Comparison of ENCODE assay signal across 25 cellular contexts in genomic region chr1:182002570-182002969, GRCh38. TPM values are rescaled to one million over a fixed set of nuclear protein-coding genes. Genes with fewer than 3 reads are reported as not detected.
DNase-seq lines count a peak whose midpoint lies in the region; ATAC-seq, FAIRE-seq and TF ChIP-seq lines count a peak whose summit lies in the region.
"Had no signal": no experiment of that assay in that cellular context is flagged by ENCODE, and none has a peak within 500 bp of the region (broad histone marks: within the 10 kb centered on the region; RNA-seq: fewer than 3 reads in every experiment).

No MANE protein-coding gene starts in this region.

- ATAC-seq in activated naive CD8-positive, alpha-beta T cell treated with anti-CD3 and anti-CD28 coated beads, Interleukin-2, amount 10 ng/mL, durations not matched to agents 7 days and 5 days (ENCODE audit: low read depth): no peak
- ATAC-seq in WTC11: peak; percentile 38; the same call in 1 of the 2 replicates
- no peak for ATAC-seq in upper lobe of right lung
- ATAC-seq in GM21717 (IDR thresholded peaks at IDR 0.05; ENCODE audit: unreplicated experiment): no peak
- ATAC-seq: PC-3 had no signal

- H2BK20ac ChIP-seq in H1 (ENCODE audit: low read length): no peak overlapping the region

- H3K36me3 ChIP-seq in H1 (ENCODE audit: control insufficient read depth in 2 of 4, insufficient read depth in 4 of 4, low read length in 3 of 4) (no peaks in the 10 kb centered on the region), spleen (no peaks in the 10 kb centered on the region), upper lobe of right lung (no peaks in the 10 kb centered on the region)
- H3K36me3 ChIP-seq: BE2C, MG63 had no signal

- H3K27ac ChIP-seq in H1 (ENCODE audit: low read depth, low read length): no peak overlapping the region
- H3K27ac ChIP-seq in temporal lobe (ENCODE audit: low read depth, low read length): peak overlapping the region; percentile 78
- no peak overlapping the region for H3K27ac ChIP-seq in spleen
- no peak overlapping the region for H3K27ac ChIP-seq in upper lobe of right lung

- TF ChIP-seq POLR2A in H1 (IDR thresholded peaks at IDR 0.05; ENCODE audit: control extremely low read depth in 1 of 2, low read depth in 2 of 2, low read length in 2 of 2) (no peak), spleen (IDR thresholded peaks at IDR 0.05) (no peak)

- H3K18ac ChIP-seq in H1 (ENCODE audit: extremely low read depth, low read length): no peak overlapping the region

- no peak for FAIRE-seq in H1 (lab: Jason Lieb, UNC)
- FAIRE-seq: GM19239 had no signal

- H2BK12ac ChIP-seq in H1 (ENCODE audit: low read depth, low read length): no peak overlapping the region

- H3K56ac ChIP-seq in H1 (replicated peaks; ENCODE audit: insufficient read length, low read depth, low read length): no peak overlapping the region

- no peak for DNase-seq in activated naive CD8-positive, alpha-beta T cell treated with anti-CD3 and anti-CD28 coated beads, Interleukin-2, amount 10 ng/mL, durations not matched to agents 7 days and 5 days
- DNase-seq in activated naive CD8-positive, alpha-beta T cell treated with anti-CD3 and anti-CD28 coated beads for 36 hours: no peak
- DNase-seq in WTC11 (ENCODE audit: low spot score): no peak
- DNase-seq in H1 (ENCODE audit: low read depth in 1 of 2, low spot score in 2 of 2): no peak
- DNase-seq in spleen: no peak
- DNase-seq in upper lobe of right lung: no peak
- DNase-seq: 8988T; ACHN; BE2C; CD4-positive, CD25-positive, alpha-beta regulatory T cell; DMS153; H7; KG1; MG63; NCI-H1105 treated with DMSO at 0.1 percent for 48 hours; NCI-H2029; NCI-H446; NCI-H524 treated with DMSO at 0.1 percent for 48 hours; NCI-H774; NK-92 treated with Interleukin-12 subunit alpha and Interleukin-12 subunit beta, amount 100 ng/mL, for 24 hours; PC-3; SHP77 had no signal

- 83% methylated on average over 10 of the region's 10 CpGs; no CpG with 5 or more reads in 1 of the 2 experiments for WGBS in H1 (ENCODE audit: extremely low coverage in 1 of 2, insufficient coverage in 1 of 2, insufficient read length in 1 of 2, insufficient replicate concordance in 2 of 2, low coverage in 1 of 2, low lambda C conversion rate in 2 of 2, missing lambda C conversion rate in 1 of 2), 2 experiments
- WGBS in spleen, 5 donors: 67 to 73% (median 69%) methylated on average over 10 of the region's 10 CpGs

- peaks cover 2% of the 10 kb centered on the region for H3K27me3 Mint-ChIP-seq in activated naive CD8-positive, alpha-beta T cell treated with anti-CD3 and anti-CD28 coated beads, Interleukin-2, amount 10 ng/mL, durations not matched to agents 7 days and 5 days
- peaks cover 8% of the 10 kb centered on the region for H3K27me3 Mint-ChIP-seq in activated naive CD8-positive, alpha-beta T cell treated with anti-CD3 and anti-CD28 coated beads for 36 hours
- H3K27me3 Mint-ChIP-seq in WTC11 (ENCODE audit: low read depth): no peaks in the 10 kb centered on the region; the same call in 1 of the 2 replicates

- H3K9ac ChIP-seq in H1 (replicated peaks in 1 of 4; ENCODE audit: extremely low read depth in 1 of 4, low read depth in 3 of 4, low read length in 3 of 4): no peak overlapping the region

- no peak overlapping the region for H2BK5ac ChIP-seq in H1 (ENCODE audit: low read depth, low read length)

- no peak overlapping the region for H3K23ac ChIP-seq in H1 (ENCODE audit: insufficient read length)

- H3K79me1 ChIP-seq in H1 (ENCODE audit: low read depth, low read length): no peaks in the 10 kb centered on the region

- H2AK5ac ChIP-seq in H1 (ENCODE audit: low read depth, low read length): no peak overlapping the region

- H3K4me3 ChIP-seq in H1 (ENCODE audit: extremely low read depth in 1 of 4, insufficient read depth in 2 of 4, low read depth in 3 of 4, low read length in 4 of 4): no peak overlapping the region
- no peak overlapping the region for H3K4me3 ChIP-seq in spleen
- no peak overlapping the region for H3K4me3 ChIP-seq in upper lobe of right lung
- H3K4me3 ChIP-seq: MG63 had no signal

- TF ChIP-seq EP300 in H1 (IDR thresholded peaks at IDR 0.05; ENCODE audit: borderline replicate concordance in 1 of 2, low read depth in 2 of 2, low read length in 2 of 2): no peak

- H3K27ac Mint-ChIP-seq in activated naive CD8-positive, alpha-beta T cell treated with anti-CD3 and anti-CD28 coated beads, Interleukin-2, amount 10 ng/mL, durations not matched to agents 7 days and 5 days: peak overlapping the region; percentile 15
- no peak overlapping the region for H3K27ac Mint-ChIP-seq in activated naive CD8-positive, alpha-beta T cell treated with anti-CD3 and anti-CD28 coated beads for 36 hours
- no peak overlapping the region for H3K27ac Mint-ChIP-seq in WTC11
- H3K27ac Mint-ChIP-seq: CD4-positive, CD25-positive, alpha-beta regulatory T cell had no signal

- H3K27me3 ChIP-seq in H1 (replicated peaks in 1 of 4; ENCODE audit: control insufficient read depth in 3 of 4, extremely low read depth in 1 of 4, insufficient read depth in 3 of 4, low read length in 3 of 4) (no peaks in the 10 kb centered on the region), spleen (replicated peaks in 1 of 7) (peaks cover 0 to 6% (median 0%) of the 10 kb centered on the region in 7 donors), upper lobe of right lung (no peaks in the 10 kb centered on the region)
- H3K27me3 ChIP-seq: BE2C, MG63 had no signal

- H3K36me3 Mint-ChIP-seq in activated naive CD8-positive, alpha-beta T cell treated with anti-CD3 and anti-CD28 coated beads, Interleukin-2, amount 10 ng/mL, durations not matched to agents 7 days and 5 days: no peaks in the 10 kb centered on the region
- no peaks in the 10 kb centered on the region for H3K36me3 Mint-ChIP-seq in activated naive CD8-positive, alpha-beta T cell treated with anti-CD3 and anti-CD28 coated beads for 36 hours
- H3K36me3 Mint-ChIP-seq in WTC11: peaks cover 15% of the 10 kb centered on the region

- H4K5ac ChIP-seq in H1 (ENCODE audit: insufficient read length, low read depth, low read length): no peak overlapping the region

- H3K23me2 ChIP-seq in H1 (ENCODE audit: low read depth, low read length): no peaks in the 10 kb centered on the region

- no peak overlapping the region for H3K4me2 ChIP-seq in H1 (ENCODE audit: insufficient read depth in 1 of 2, low read depth in 2 of 2, low read length in 2 of 2)

- H2BK120ac ChIP-seq in H1 (replicated peaks; ENCODE audit: low read depth, low read length): no peak overlapping the region

- H3K79me2 ChIP-seq in H1 (ENCODE audit: control insufficient read depth in 1 of 2, insufficient read depth in 2 of 2, low read length in 2 of 2): no peaks in the 10 kb centered on the region

- H2AFZ ChIP-seq in H1 (ENCODE audit: low read length): no peak overlapping the region; the same call in 1 of the 2 replicates

- POLR2A ChIA-PET in activated naive CD8-positive, alpha-beta T cell treated with anti-CD3 and anti-CD28 coated beads, Interleukin-2, amount 10 ng/mL, durations not matched to agents 7 days and 5 days (lab: Charles Lee): no interaction called here
- POLR2A ChIA-PET in WTC11 (lab: Charles Lee): no interaction called here
- POLR2A ChIA-PET in H1 (lab: Charles Lee; ENCODE audit: partially characterized antibody): no interaction called here

- TF ChIP-seq RAD21 in H1 (IDR thresholded peaks at IDR 0.05 in 1 of 2, conservative IDR thresholded peaks at IDR 0.05 in 1 of 2; ENCODE audit: low read depth in 2 of 2, low read length in 2 of 2): no peak

- H3K4ac ChIP-seq in H1 (replicated peaks; ENCODE audit: insufficient read length, low read depth, low read length): no peak overlapping the region

- H4K8ac ChIP-seq in H1 (ENCODE audit: extremely low read depth, insufficient read depth, low read length): no peak overlapping the region

- H3K14ac ChIP-seq in H1 (ENCODE audit: insufficient read length): no peak overlapping the region

- H4K20me1 ChIP-seq in H1 (replicated peaks in 1 of 2; ENCODE audit: control insufficient read depth in 1 of 2, insufficient read depth in 2 of 2, low read length in 2 of 2): no peaks in the 10 kb centered on the region

- CTCF ChIA-PET in WTC11 (lab: Charles Lee): interaction anchor here (2.9 kb wide), 1 partner anchor 52 kb away, joined by 13 read pairs; no protein-coding TSS in a partner anchor
- CTCF ChIA-PET in H1 (lab: Charles Lee; ENCODE audit: partially characterized antibody): interaction anchor here (0.7 to 5.5 kb wide), 6 partner anchors 11 to 112 kb away, joined by 3 to 38 read pairs (median 6); no protein-coding TSS in a partner anchor

- H3K9me3 ChIP-seq in H1 (ENCODE audit: insufficient read depth in 2 of 2, low read depth in 1 of 2, low read length in 1 of 2) (0 out of 4 replicates have a peak, but pooled peaks cover 0 to 3% of the 10 kb centered on the region in 2 experiments), spleen (peaks cover 0 to 30% (median 13%) of the 10 kb centered on the region in 8 donors), upper lobe of right lung (no peaks in the 10 kb centered on the region)
- H3K9me3 ChIP-seq: BE2C, MG63 had no signal

- peaks cover 6% of the 10 kb centered on the region for H3K9me3 Mint-ChIP-seq in activated naive CD8-positive, alpha-beta T cell treated with anti-CD3 and anti-CD28 coated beads, Interleukin-2, amount 10 ng/mL, durations not matched to agents 7 days and 5 days
- H3K9me3 Mint-ChIP-seq in activated naive CD8-positive, alpha-beta T cell treated with anti-CD3 and anti-CD28 coated beads for 36 hours: peaks cover 8% of the 10 kb centered on the region
- peaks cover 23% of the 10 kb centered on the region for H3K9me3 Mint-ChIP-seq in WTC11

- H3K4me1 ChIP-seq in H1 (replicated peaks in 1 of 4; ENCODE audit: control insufficient read depth in 3 of 4, insufficient read depth in 4 of 4, low read length in 3 of 4) (peaks cover 0 to 4% (median 2%) of the 10 kb centered on the region in 4 experiments; a peak in 3 of 7 replicates), spleen (no peaks in the 10 kb centered on the region), upper lobe of right lung (no peaks in the 10 kb centered on the region)
- H3K4me1 ChIP-seq: BE2C had no signal

- intact Hi-C loops in spleen (cut with DNase I; ENCODE audit: low total_unique reads): no loop called here
- intact Hi-C loops in upper lobe of right lung (cut with DNase I): no loop called here

- H2BK15ac ChIP-seq in H1 (ENCODE audit: low read length): peak overlapping the region; percentile 5; the same call in 1 of the 2 replicates

- H4K91ac ChIP-seq in H1 (replicated peaks; ENCODE audit: insufficient read length, low read length): no peak overlapping the region

- H3K4me3 Mint-ChIP-seq in activated naive CD8-positive, alpha-beta T cell treated with anti-CD3 and anti-CD28 coated beads, Interleukin-2, amount 10 ng/mL, durations not matched to agents 7 days and 5 days: no peak overlapping the region
- no peak overlapping the region for H3K4me3 Mint-ChIP-seq in activated naive CD8-positive, alpha-beta T cell treated with anti-CD3 and anti-CD28 coated beads for 36 hours
- H3K4me3 Mint-ChIP-seq in WTC11: no peak overlapping the region
- H3K4me3 Mint-ChIP-seq: CD4-positive, CD25-positive, alpha-beta regulatory T cell had no signal

- H3K4me1 Mint-ChIP-seq in activated naive CD8-positive, alpha-beta T cell treated with anti-CD3 and anti-CD28 coated beads, Interleukin-2, amount 10 ng/mL, durations not matched to agents 7 days and 5 days: no peaks in the 10 kb centered on the region
- no peaks in the 10 kb centered on the region for H3K4me1 Mint-ChIP-seq in activated naive CD8-positive, alpha-beta T cell treated with anti-CD3 and anti-CD28 coated beads for 36 hours
- H3K4me1 Mint-ChIP-seq in WTC11: peaks cover 24% of the 10 kb centered on the region

- TF ChIP-seq CTCF in WTC11 (IDR thresholded peaks at IDR 0.05): no peak
- TF ChIP-seq CTCF in H1 (IDR thresholded peaks at IDR 0.05; ENCODE audit: control extremely low read depth in 1 of 3, insufficient read depth in 1 of 3, low read depth in 1 of 3, low read length in 3 of 3): no peak
- TF ChIP-seq CTCF in spleen (IDR thresholded peaks at IDR 0.05 in 8 of 11, conservative IDR thresholded peaks at IDR 0.05 in 3 of 11): no peak
- TF ChIP-seq CTCF in upper lobe of right lung (IDR thresholded peaks at IDR 0.05): no peak

RNA-seq across cellular contexts. Expression of gene ZNF648, which starts 58.9 kb away (rescaled TPM):
- not detected for total RNA-seq in activated naive CD8-positive, alpha-beta T cell treated with anti-CD3 and anti-CD28 coated beads, Interleukin-2, amount 10 ng/mL, durations not matched to agents 7 days and 5 days
- not detected for total RNA-seq in activated naive CD8-positive, alpha-beta T cell treated with anti-CD3 and anti-CD28 coated beads for 36 hours
- total RNA-seq in WTC11 (2021) (0.17 to 0.46 TPM (median 0.27 TPM) in 3 replicates), temporal lobe (0.25 TPM), spleen (under 1 TPM in 1 of 7 donors, not detected in 6; 0.26 TPM), upper lobe of right lung (not detected)
- total RNA-seq in H1 (2021; fragmentation: NEBNext Ultra II Directional; extraction: Animal tissue kit (Norgen Biotek cat#: 25700)): 0.20 and 0.23 TPM in 2 replicates
- polyA plus RNA-seq in H1 (2011; rRNA removed) (0.53 and 0.64 TPM in 2 replicates), spleen (not detected)
- polyA plus RNA-seq in H1 (2011; cell fraction: cytosol; rRNA removed): 0.49 TPM
- 0.90 TPM for polyA plus RNA-seq in H1 (2011; cell fraction: nucleus; rRNA removed)
- 0.12 to 0.20 TPM (median 0.18 TPM) in 4 replicates for polyA plus RNA-seq in H1 (2012, experiment 1 of 2)
- polyA plus RNA-seq in H1 (2012, experiment 2 of 2): 0.04 TPM
- 0.22 TPM for polyA plus RNA-seq in H1 (2013, experiment 1 of 2)
- 0.20 TPM for polyA plus RNA-seq in H1 (2013, experiment 2 of 2)
- polyA minus RNA-seq in H1 (2011; rRNA and poly(A)+ RNA removed): 1.3 and 1.6 TPM in 2 replicates
- polyA minus RNA-seq in H1 (2011; cell fraction: cytosol; rRNA and poly(A)+ RNA removed): 0.88 TPM
- polyA minus RNA-seq in H1 (2011; cell fraction: nucleus; rRNA and poly(A)+ RNA removed): 2.3 TPM
- total RNA-seq: CD4-positive, CD25-positive, alpha-beta regulatory T cell; PC-3 had no signal
